24 cellular contexts compared by ENCODE assay signal in genomic region chr22:10780281-10780680, GRCh38.
DNase-seq lines count a peak whose midpoint lies in the region; ATAC-seq, FAIRE-seq and TF ChIP-seq lines count a peak whose summit lies in the region.
"Had no signal": no experiment of that assay in that cellular context is flagged by ENCODE, and none has a peak within 500 bp of the region (broad histone marks: within the 10 kb centered on the region; RNA-seq: fewer than 3 reads in every experiment).

No MANE protein-coding gene starts in this region.

- no peak for TF ChIP-seq POLR2A in HepG2 (IDR thresholded peaks at IDR 0.05; ENCODE audit: insufficient read depth in 1 of 2, low read depth in 2 of 2, low read length in 2 of 2)

- no peaks in the 10 kb centered on the region for H3K36me3 Mint-ChIP-seq in T-helper 17 cell (ENCODE audit: low read depth)
- H3K36me3 Mint-ChIP-seq in stimulated activated naive B cell treated with anti-CD40 and anti-IgM and Interleukin-4, amounts not matched to agents 10 μg/mL and 1 μg/mL and 100 μg/mL, for 72 hours, result no peaks in the 10 kb centered on the region
- no peaks in the 10 kb centered on the region for H3K36me3 Mint-ChIP-seq in T-cell

- H4K20me1 ChIP-seq in HepG2 (ENCODE audit: insufficient read depth, low read length), result no peaks in the 10 kb centered on the region

- in situ Hi-C loops in HepG2 (cut with HindIII; ENCODE audit: extremely low pct_ligation_motif_present, low pct_unique_long_range_greater_than_20kb), result no loop called here

- TF ChIP-seq CTCF in HepG2 (CRISPR knock-in tag; IDR thresholded peaks at IDR 0.05), result no peak

- no peak overlapping the region for H3K4me2 ChIP-seq in HepG2 (ENCODE audit: low read depth, low read length)

- TF ChIP-seq EP300 in HepG2 (IDR thresholded peaks at IDR 0.05; ENCODE audit: low read depth in 2 of 2, low read length in 2 of 2) (no peak), HepG2 (CRISPR knock-in tag; IDR thresholded peaks at IDR 0.05; ENCODE audit: borderline replicate concordance) (no peak)

- no peaks in the 10 kb centered on the region for H3K36me3 ChIP-seq in HUES48 (ENCODE audit: control insufficient read depth, insufficient read depth, low read length)
- no peaks in the 10 kb centered on the region for H3K36me3 ChIP-seq in HepG2 (replicated peaks in 1 of 2; ENCODE audit: control insufficient read depth in 1 of 2, insufficient read depth in 2 of 2, low read length in 2 of 2)
- H3K36me3 ChIP-seq: breast epithelium, heart left ventricle had no signal

- no peak overlapping the region for H2AFZ ChIP-seq in HepG2 (ENCODE audit: low read length)

- POLR2A ChIA-PET in HepG2 (lab: Yijun Ruan, JAX), result no interaction called here
- POLR2A ChIA-PET in T-cell (lab: Charles Lee), result no interaction called here

- H3K27me3 ChIP-seq in HUES48 (ENCODE audit: control insufficient read depth, insufficient read depth, low read length) (no peaks in the 10 kb centered on the region), HepG2 (ENCODE audit: control insufficient read depth in 1 of 2, insufficient read depth in 2 of 2, low read length in 2 of 2) (no peaks in the 10 kb centered on the region)
- H3K27me3 ChIP-seq: breast epithelium had no signal

- H3K4me1 ChIP-seq in HUES48 (ENCODE audit: control insufficient read depth, insufficient read depth, low read length), result no peaks in the 10 kb centered on the region
- H3K4me1 ChIP-seq in HepG2 (ENCODE audit: insufficient read depth, low read length), result no peaks in the 10 kb centered on the region
- H3K4me1 ChIP-seq: breast epithelium, heart left ventricle, psoas muscle had no signal

- 23% methylated on average over 8 of the region's 8 CpGs for WGBS in HepG2 (ENCODE audit: low lambda C conversion rate)

- no peak overlapping the region for H3K27ac ChIP-seq in HUES48 (ENCODE audit: low read depth, low read length)
- no peak overlapping the region for H3K27ac ChIP-seq in HepG2 (ENCODE audit: extremely low read length, insufficient read depth, low read length)
- H3K27ac ChIP-seq: breast epithelium, C4-2B, heart left ventricle, psoas muscle, skin epidermis had no signal

- ATAC-seq in T-helper 17 cell, result peak; percentile 22
- ATAC-seq in HepG2, result peak; percentile 21; the same call in 2 of the 3 replicates
- peak; percentile 9 to 18 for ATAC-seq in stimulated activated naive B cell treated with anti-CD40 and anti-IgM and Interleukin-4, amounts not matched to agents 10 μg/mL and 1 μg/mL and 100 μg/mL, for 72 hours (replicated peaks)
- ATAC-seq in T-cell (replicated peaks in 1 of 4), result no peak
- ATAC-seq: HCT116 had no signal

- peaks cover 20 to 35% of the 10 kb centered on the region in 2 donors for H3K9me3 Mint-ChIP-seq in stimulated activated naive B cell treated with anti-CD40 and anti-IgM and Interleukin-4, amounts not matched to agents 10 μg/mL and 1 μg/mL and 100 μg/mL, for 72 hours
- H3K9me3 Mint-ChIP-seq in T-cell, result peaks cover 10 to 64% (median 54%) of the 10 kb centered on the region in 3 donors

- H3K9ac ChIP-seq in HUES48 (ENCODE audit: low read depth, low read length) (no peak overlapping the region), HepG2 (ENCODE audit: insufficient read depth, low read depth, low read length) (no peak overlapping the region)

- DNase-seq in T-helper 17 cell (no peak), HepG2 (ENCODE audit: low spot score) (no peak), GM19239 (ENCODE audit: insufficient read length, low spot score) (no peak), occipital lobe (lab: John Stamatoyannopoulos, UW) (no peak), T-cell (no peak)
- DNase-seq in stimulated activated naive B cell treated with anti-CD40 and anti-IgM and Interleukin-4, amounts not matched to agents 10 μg/mL and 1 μg/mL and 100 μg/mL, for 72 hours, result no peak
- DNase-seq: activated B cell treated with CpG ODN at 0.5 μM for 24 hours; activated CD4-positive, alpha-beta T cell treated with anti-CD3 and anti-CD28 coated beads, Interleukin-2, amount 50 U/mL, for 4 hours; activated naive CD4-positive, alpha-beta T cell treated with anti-CD3 and anti-CD28 coated beads, Interleukin-2, amount 50 U/mL, for 16 hours; amniotic stem cell; DMS79 treated with DMSO at 0.1 percent for 48 hours; effector CD4-positive, alpha-beta T cell; kidney glomerular epithelial cell; MV-4-11; OCI-M1; psoas muscle; SHP77; trophoblast cell had no signal

- no TSS peak for BruUV-seq in HepG2 (replicated peaks; lab: Mats Ljungman, UMichigan)

- no peaks in the 10 kb centered on the region for H3K27me3 Mint-ChIP-seq in T-helper 17 cell
- no peaks in the 10 kb centered on the region for H3K27me3 Mint-ChIP-seq in stimulated activated naive B cell treated with anti-CD40 and anti-IgM and Interleukin-4, amounts not matched to agents 10 μg/mL and 1 μg/mL and 100 μg/mL, for 72 hours
- no peaks in the 10 kb centered on the region for H3K27me3 Mint-ChIP-seq in T-cell
- H3K27me3 Mint-ChIP-seq: activated B cell treated with CpG ODN at 0.5 μM for 24 hours had no signal

- CTCF ChIA-PET in HepG2 (lab: Yijun Ruan, JAX; ENCODE audit: low intra/inter-chr PET ratio, low total read pairs) (no interaction called here), T-cell (lab: Charles Lee) (no interaction called here)

- no peak for FAIRE-seq in HepG2 (lab: Jason Lieb, UNC)
- no peak for FAIRE-seq in GM19239 (lab: Jason Lieb, UNC)

- no peak for TF ChIP-seq RAD21 in HepG2 (CRISPR knock-in tag; IDR thresholded peaks at IDR 0.05)

- H3K4me3 ChIP-seq in HUES48 (ENCODE audit: low read depth, low read length), result 0 out of 2 replicates have a peak overlapping the region, but pooled peaks have one; percentile 8
- no peak overlapping the region for H3K4me3 ChIP-seq in HepG2 (replicated peaks in 1 of 3; ENCODE audit: insufficient read depth in 1 of 3, low read depth in 2 of 3, low read length in 3 of 3)
- H3K4me3 ChIP-seq: breast epithelium, heart left ventricle, psoas muscle, skin epidermis had no signal

- H3K4me1 Mint-ChIP-seq in T-helper 17 cell, result no peaks in the 10 kb centered on the region
- no peaks in the 10 kb centered on the region for H3K4me1 Mint-ChIP-seq in stimulated activated naive B cell treated with anti-CD40 and anti-IgM and Interleukin-4, amounts not matched to agents 10 μg/mL and 1 μg/mL and 100 μg/mL, for 72 hours
- H3K4me1 Mint-ChIP-seq in T-cell, result no peaks in the 10 kb centered on the region
- H3K4me1 Mint-ChIP-seq: activated B cell treated with CpG ODN at 0.5 μM for 24 hours had no signal

- H3K9me3 ChIP-seq in HUES48 (ENCODE audit: control insufficient read depth, insufficient read depth, low read length) (peaks cover 83% of the 10 kb centered on the region), T-helper 17 cell (ENCODE audit: control insufficient read depth, low read length, poor library complexity, severe bottlenecking) (no peaks in the 10 kb centered on the region), HepG2 (ENCODE audit: low read length) (peaks cover 87% of the 10 kb centered on the region)

- H3K27ac Mint-ChIP-seq in T-helper 17 cell, result no peak overlapping the region
- H3K27ac Mint-ChIP-seq in stimulated activated naive B cell treated with anti-CD40 and anti-IgM and Interleukin-4, amounts not matched to agents 10 μg/mL and 1 μg/mL and 100 μg/mL, for 72 hours, result no peak overlapping the region
- no peak overlapping the region for H3K27ac Mint-ChIP-seq in T-cell
- H3K27ac Mint-ChIP-seq: activated B cell treated with CpG ODN at 0.5 μM for 24 hours had no signal

- H3K4me3 Mint-ChIP-seq in T-helper 17 cell (no peak overlapping the region), T-cell (no peak overlapping the region)
- no peak overlapping the region for H3K4me3 Mint-ChIP-seq in stimulated activated naive B cell treated with anti-CD40 and anti-IgM and Interleukin-4, amounts not matched to agents 10 μg/mL and 1 μg/mL and 100 μg/mL, for 72 hours
- H3K4me3 Mint-ChIP-seq: activated B cell treated with CpG ODN at 0.5 μM for 24 hours had no signal

- no peaks in the 10 kb centered on the region for H3K79me2 ChIP-seq in HepG2 (ENCODE audit: insufficient read depth, low read length)

- intact Hi-C loops in HepG2 (cut with micrococcal nuclease; ENCODE audit: unreplicated experiment), result no loop called here

TF ChIP-seq in HepG2, 621 proteins besides CTCF, POLR2A, EP300 and RAD21:
- TF ChIP-seq CHD4 (IDR thresholded peaks at IDR 0.05; ENCODE audit: borderline replicate concordance, low read length) (no peak), ZBTB14 (CRISPR knock-in tag; IDR thresholded peaks at IDR 0.05) (no peak), PREB (CRISPR knock-in tag; IDR thresholded peaks at IDR 0.05) (no peak), HOXA7 (CRISPR knock-in tag; IDR thresholded peaks at IDR 0.05) (no peak), DNMT1 (CRISPR knock-in tag; IDR thresholded peaks at IDR 0.05) (no peak), HNF4G (IDR thresholded peaks at IDR 0.05; ENCODE audit: borderline replicate concordance, low read depth, low read length) (no peak), HNF4G (CRISPR knock-in tag; IDR thresholded peaks at IDR 0.05; ENCODE audit: borderline replicate concordance, low read depth) (no peak), ZNF577 (CRISPR knock-in tag; IDR thresholded peaks at IDR 0.05; ENCODE audit: borderline replicate concordance, low read depth) (no peak)
TF ChIP-seq in HepG2: peak in this region for 0.

Comparison
In these comparisons a context has a peak if more than half of its experiments do, and no peak if none do; other contexts are left out.
1. ATAC-seq: peak in T-helper 17 cell (single experiment), HepG2 (single experiment) and stimulated activated naive B cell treated with anti-CD40 and anti-IgM and Interleukin-4, amounts not matched to agents 10 μg/mL and 1 μg/mL and 100 μg/mL, for 72 hours (2 of 2); none in T-cell (0 of 4).